Comparison of ENCODE assay signal across 12 cellular contexts in genomic region chr19:10412257-10412977, GRCh38. TPM values are rescaled to one million over a fixed set of nuclear protein-coding genes. Genes with fewer than 3 reads are reported as not detected.
DNase-seq lines count a peak whose midpoint lies in the region; ATAC-seq and TF ChIP-seq lines count a peak whose summit lies in the region.
"Had no signal": no experiment of that assay in that cellular context is flagged by ENCODE, and none has a peak within 500 bp of the region (broad histone marks: within the 10 kb centered on the region; RNA-seq: fewer than 3 reads in every experiment).

No MANE protein-coding gene starts in this region.

- H3K27ac Mint-ChIP-seq in dendritic cell treated with granulocyte-macrophage colony-stimulating factor and Interleukin-4, amounts not matched to agents 40 ng/mL and 50 ng/mL, for 4 days = peak overlapping the region; percentile 41

- peaks cover 0 to 5% of the 10 kb centered on the region in 2 donors for H3K4me1 ChIP-seq in uterus

- H3K4me3 ChIP-seq in uterus = no peak overlapping the region
- H3K4me3 ChIP-seq: esophagus squamous epithelium, ovary, tibial nerve had no signal

- ATAC-seq in GM18498 (IDR thresholded peaks at IDR 0.05; ENCODE audit: unreplicated experiment) (peak; percentile 55), GM21515 (IDR thresholded peaks at IDR 0.05; ENCODE audit: unreplicated experiment) (peak; percentile 47), HG03571 (IDR thresholded peaks at IDR 0.05; ENCODE audit: unreplicated experiment) (peak; percentile 38)
- ATAC-seq: HCT116 had no signal

- peaks cover 10% of the 10 kb centered on the region for H3K27me3 Mint-ChIP-seq in dendritic cell treated with granulocyte-macrophage colony-stimulating factor and Interleukin-4, amounts not matched to agents 40 ng/mL and 50 ng/mL, for 4 days

- no peak for DNase-seq in NCI-H1436 (lab: John Stamatoyannopoulos, UW)
- no peak for DNase-seq in AG20443 (ENCODE audit: low spot score)
- no peak for DNase-seq in activated CD4-positive, alpha-beta T cell treated with anti-CD3 and anti-CD28 coated beads, Interleukin-2, amount 50 U/mL, for 1 hour
- no peak for DNase-seq in uterus
- DNase-seq: esophagus squamous epithelium, ovary had no signal

- no peaks in the 10 kb centered on the region for H3K9me3 ChIP-seq in uterus

- H3K27ac ChIP-seq in uterus = no peak overlapping the region
- H3K27ac ChIP-seq: ovary had no signal

- TF ChIP-seq CTCF in uterus (IDR thresholded peaks at IDR 0.05) = no peak

- intact Hi-C loops in dendritic cell treated with granulocyte-macrophage colony-stimulating factor and Interleukin-4, amounts not matched to agents 40 ng/mL and 50 ng/mL, for 4 days (cut with micrococcal nuclease) = no loop called here
- intact Hi-C loops in uterus (cut with DNase I; ENCODE audit: low total_unique reads) = no loop called here

- peaks cover 62% of the 10 kb centered on the region for H3K4me1 Mint-ChIP-seq in dendritic cell treated with granulocyte-macrophage colony-stimulating factor and Interleukin-4, amounts not matched to agents 40 ng/mL and 50 ng/mL, for 4 days (ENCODE audit: low read depth)

- TF ChIP-seq POLR2A in uterus (IDR thresholded peaks at IDR 0.05) = no peak

- no peaks in the 10 kb centered on the region for H3K36me3 ChIP-seq in uterus
- H3K36me3 ChIP-seq: esophagus squamous epithelium, ovary, tibial nerve had no signal

- H3K36me3 Mint-ChIP-seq in dendritic cell treated with granulocyte-macrophage colony-stimulating factor and Interleukin-4, amounts not matched to agents 40 ng/mL and 50 ng/mL, for 4 days (ENCODE audit: low read depth) = no peaks in the 10 kb centered on the region

- H3K4me3 Mint-ChIP-seq in dendritic cell treated with granulocyte-macrophage colony-stimulating factor and Interleukin-4, amounts not matched to agents 40 ng/mL and 50 ng/mL, for 4 days = no peak overlapping the region

- H3K27me3 ChIP-seq in uterus = peaks cover 9 to 10% of the 10 kb centered on the region in 2 donors
- H3K27me3 ChIP-seq: ovary had no signal

- H3K9me3 Mint-ChIP-seq in dendritic cell treated with granulocyte-macrophage colony-stimulating factor and Interleukin-4, amounts not matched to agents 40 ng/mL and 50 ng/mL, for 4 days = no peaks in the 10 kb centered on the region

RNA-seq across cellular contexts. Expression of gene PDE4A, which starts 7.9 kb away (rescaled TPM):
- 10 to 100 TPM in 1 of 4 donors, 1 to 10 TPM in 3; 3.2 to 10.6 (median 4.1) TPM for total RNA-seq in uterus

RNA-seq across cellular contexts. Expression of gene CDC37, which starts 9.1 kb away (rescaled TPM):
- 100 to 1,000 TPM in 2 of 4 donors, 10 to 100 TPM in 2; 41.5 to 163 (median 129) TPM for total RNA-seq in uterus

RNA-seq across cellular contexts. Expression of gene TYK2, which starts 32.0 kb away (rescaled TPM):
- 100 to 1,000 TPM in 1 of 4 donors, 10 to 100 TPM in 3; 22.0 to 112 (median 67.8) TPM for total RNA-seq in uterus
